ENCODE assay signal across 30 cellular contexts in genomic region chr1:227685807-227686206, GRCh38.
"Had no signal": no experiment of that assay in that cellular context is flagged by ENCODE, and none has a peak within 500 bp of the region (broad histone marks: within the 10 kb centered on the region; RNA-seq: fewer than 3 reads in every experiment).

No MANE protein-coding gene starts in this region.

- H3K27me3 Mint-ChIP-seq: natural killer cell treated with Interleukin-12 subunit alpha and Interleukin-12 subunit beta and Interleukin-15 and Interleukin-18, amount 100 ng/mL, for 72 hours; stimulated activated naive CD8-positive, alpha-beta T cell treated with anti-CD3 and anti-CD28 coated beads, Interleukin-15, Interleukin-2, amounts not matched to agents 100 ng/mL and 50 ng/mL, for 24 hours had no signal

- H3K27me3 ChIP-seq: pancreas, spleen, suprapubic skin, tibial artery, upper lobe of right lung, uterus had no signal

- H3K4me3 Mint-ChIP-seq: immature natural killer cell; mesothelial cell of epicardium; naive thymus-derived CD4-positive, alpha-beta T cell; natural killer cell treated with Interleukin-12 subunit alpha and Interleukin-12 subunit beta and Interleukin-15 and Interleukin-18, amount 100 ng/mL, for 72 hours; neural crest cell; stimulated activated effector memory CD8-positive, alpha-beta T cell treated with anti-CD3 and anti-CD28 coated beads, Interleukin-12 subunit alpha, Interleukin-12 subunit beta, amount 100 ng/mL, for 72 hours; stimulated activated naive CD8-positive, alpha-beta T cell treated with anti-CD3 and anti-CD28 coated beads, Interleukin-15, Interleukin-2, amounts not matched to agents 100 ng/mL and 50 ng/mL, for 24 hours had no signal

- H3K4me1 Mint-ChIP-seq: immature natural killer cell; mesothelial cell of epicardium; naive thymus-derived CD4-positive, alpha-beta T cell; neural crest cell; stimulated activated effector memory CD8-positive, alpha-beta T cell treated with anti-CD3 and anti-CD28 coated beads, Interleukin-12 subunit alpha, Interleukin-12 subunit beta, amount 100 ng/mL, for 72 hours had no signal

- H3K36me3 Mint-ChIP-seq: mesothelial cell of epicardium; stimulated activated effector memory CD8-positive, alpha-beta T cell treated with anti-CD3 and anti-CD28 coated beads, Interleukin-12 subunit alpha, Interleukin-12 subunit beta, amount 100 ng/mL, for 72 hours had no signal

- H3K36me3 ChIP-seq: left ventricle myocardium inferior, pancreas, prostate gland, spleen, suprapubic skin, thoracic aorta, tibial artery, upper lobe of right lung, uterus had no signal

- H3K9me3 ChIP-seq: pancreas, prostate gland, uterus had no signal

- H3K27ac ChIP-seq: left ventricle myocardium inferior, pancreas, prostate gland, skin epidermis, spleen, suprapubic skin, thoracic aorta, tibial artery, upper lobe of right lung, uterus had no signal

- H3K27ac Mint-ChIP-seq: immature natural killer cell; mesothelial cell of epicardium; naive thymus-derived CD4-positive, alpha-beta T cell; natural killer cell treated with Interleukin-12 subunit alpha and Interleukin-12 subunit beta and Interleukin-15 and Interleukin-18, amount 100 ng/mL, for 72 hours; stimulated activated effector memory CD8-positive, alpha-beta T cell treated with anti-CD3 and anti-CD28 coated beads, Interleukin-12 subunit alpha, Interleukin-12 subunit beta, amount 100 ng/mL, for 72 hours; stimulated activated naive CD8-positive, alpha-beta T cell treated with anti-CD3 and anti-CD28 coated beads, Interleukin-15, Interleukin-2, amounts not matched to agents 100 ng/mL and 50 ng/mL, for 24 hours had no signal

- FAIRE-seq: islet of Langerhans, kidney, pancreas had no signal

- ATAC-seq: mucosa of descending colon; naive thymus-derived CD4-positive, alpha-beta T cell; natural killer cell treated with Interleukin-12 subunit alpha and Interleukin-12 subunit beta and Interleukin-15 and Interleukin-18, amount 100 ng/mL, for 72 hours; pancreas; right cardiac atrium; sciatic nerve; stimulated activated effector memory CD8-positive, alpha-beta T cell treated with anti-CD3 and anti-CD28 coated beads, Interleukin-12 subunit alpha, Interleukin-12 subunit beta, amount 100 ng/mL, for 72 hours; upper lobe of right lung had no signal

- DNase-seq: hypothalamus; immature natural killer cell; kidney; left ventricle myocardium inferior; mesendoderm; naive thymus-derived CD4-positive, alpha-beta T cell; nucleus accumbens; pancreas; posterior cingulate gyrus; retina; right cardiac atrium; spleen; stimulated activated CD4-positive, alpha-beta T cell treated with anti-CD3 and anti-CD28 coated beads, Interleukin-4, amount 100 ng/mL, for 24 hours; stimulated activated naive CD4-positive, alpha-beta T cell; tibial artery; upper lobe of right lung; uterus had no signal

- H3K4me1 ChIP-seq: left ventricle myocardium inferior, pancreas, prostate gland, spleen, suprapubic skin, tibial artery, upper lobe of right lung, uterus had no signal

- H3K4me3 ChIP-seq: left ventricle myocardium inferior, lung, mucosa of descending colon, pancreas, prostate gland, skin epidermis, spleen, suprapubic skin, thoracic aorta, tibial artery, upper lobe of right lung, uterus had no signal
